ENCODE assay signal across 30 cellular contexts in the genomic region with DNA sequence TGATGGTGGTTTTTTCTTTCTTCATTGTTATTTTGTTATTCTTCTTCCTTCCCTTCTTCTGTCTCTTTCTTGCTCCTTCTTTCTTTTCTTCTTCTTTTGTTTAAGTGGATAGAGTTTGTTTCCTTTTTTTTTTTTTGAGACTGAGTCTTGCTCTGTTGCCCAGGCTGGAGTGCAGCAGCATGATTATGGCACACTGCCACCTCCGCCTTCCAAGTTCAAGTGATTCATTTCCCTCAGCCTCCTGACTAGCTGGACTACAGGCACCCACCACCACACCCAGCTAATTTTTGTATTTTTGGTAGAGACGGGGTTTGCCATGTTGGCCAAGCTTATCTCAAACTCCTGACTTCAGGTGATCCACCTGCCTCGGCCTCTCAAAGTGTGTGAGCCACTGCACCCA. TPM values are rescaled to one million over a fixed set of nuclear protein-coding genes. Genes with fewer than 3 reads are reported as not detected.
DNase-seq lines count a peak whose midpoint lies in the region; ATAC-seq, FAIRE-seq and TF ChIP-seq lines count a peak whose summit lies in the region.
"Had no signal": no experiment of that assay in that cellular context is flagged by ENCODE, and none has a peak within 500 bp of the region (broad histone marks: within the 10 kb centered on the region; RNA-seq: fewer than 3 reads in every experiment).

No MANE protein-coding gene starts in this region.

- ATAC-seq in Right ventricle myocardium inferior (no peak), heart right ventricle (no peak), naive B cell (ENCODE audit: low read depth in 2 of 2) (no peak)
- ATAC-seq: left lobe of liver had no signal

- intact Hi-C loops in Right ventricle myocardium inferior (cut with DNase I), result no loop called here
- intact Hi-C loops in heart right ventricle (cut with DNase I), result no loop called here
- intact Hi-C loops in endothelial cell of umbilical vein (cut with micrococcal nuclease), result no loop called here

- H4K20me1 ChIP-seq in endothelial cell of umbilical vein (replicated peaks; ENCODE audit: control insufficient read depth, extremely low read depth, insufficient read depth, low read length), result no peaks in the 10 kb centered on the region
- H4K20me1 ChIP-seq: BLaER1 had no signal

- H3K4me1 Mint-ChIP-seq in naive B cell (peaks cover 18 to 27% (median 26%) of the 10 kb centered on the region in 3 donors), glutamatergic neuron (ENCODE audit: low read depth, unreplicated experiment) (no peaks in the 10 kb centered on the region)
- H3K4me1 Mint-ChIP-seq: mesothelial cell of epicardium, nephron had no signal

- H3K27me3 ChIP-seq in heart right ventricle (no peaks in the 10 kb centered on the region), endothelial cell of umbilical vein (ENCODE audit: control insufficient read depth in 2 of 2, insufficient read depth in 2 of 2, low read length in 2 of 2) (no peaks in the 10 kb centered on the region)
- H3K27me3 ChIP-seq: BLaER1, esophagus muscularis mucosa, SJSA1 had no signal

- peaks cover 0 to 92% (median 11%) of the 10 kb centered on the region in 9 donors for H3K36me3 ChIP-seq in heart right ventricle
- no peaks in the 10 kb centered on the region for H3K36me3 ChIP-seq in endothelial cell of umbilical vein (ENCODE audit: control insufficient read depth in 2 of 2, extremely low read depth in 1 of 2, insufficient read depth in 2 of 2, low read length in 2 of 2)

- CTCF ChIA-PET in endothelial cell of umbilical vein (lab: Charles Lee), result no interaction called here

- H3K9me3 ChIP-seq in heart right ventricle (peaks cover 0 to 19% (median 0%) of the 10 kb centered on the region in 11 donors), endothelial cell of umbilical vein (replicated peaks; ENCODE audit: control insufficient read depth, insufficient read depth, low read length) (no peaks in the 10 kb centered on the region)
- H3K9me3 ChIP-seq: Caco-2, esophagus muscularis mucosa, SJSA1, thoracic aorta had no signal

- FAIRE-seq in endothelial cell of umbilical vein (lab: Jason Lieb, UNC), result peak; percentile 37
- FAIRE-seq: H54 had no signal

- dilution Hi-C loops in endothelial cell of umbilical vein (cut with MboI; ENCODE audit: extremely low pct_ligation_motif_present, low sequenced_read_pairs), result no loop called here

- H3K9me3 Mint-ChIP-seq in naive B cell (peaks cover 0 to 16% (median 5%) of the 10 kb centered on the region in 7 donors), glutamatergic neuron (ENCODE audit: unreplicated experiment) (no peaks in the 10 kb centered on the region)
- H3K9me3 Mint-ChIP-seq: central memory CD8-positive, alpha-beta T cell had no signal

- DNase-seq in Right ventricle myocardium inferior (ENCODE audit: missing footprints) (peak; percentile 44), heart right ventricle (no peak), M059J (ENCODE audit: low read depth) (peak; percentile 17), endothelial cell of umbilical vein (ENCODE audit: low read depth, low spot score) (peak; percentile 17), naive B cell (no peak), glutamatergic neuron (no peak), T1000 (lab: John Stamatoyannopoulos, UW) (no peak), D341Med (ENCODE audit: low spot score) (no peak)
- DNase-seq: ACHN; activated CD4-positive, alpha-beta T cell treated with anti-CD3 and anti-CD28 coated beads, Interleukin-2, amount 50 U/mL, for 4 hours; activated CD8-positive, alpha-beta memory T cell treated with anti-CD3 and anti-CD28 coated beads, Interleukin-2, amount 50 U/mL, for 48 hours; activated gamma-delta T cell; amygdala; Caco-2; effector CD8-positive, alpha-beta T cell; head of caudate nucleus; NCI-H1436; NCI-H510A; PC-9; T-helper 1 cell had no signal

- POLR2A ChIA-PET in endothelial cell of umbilical vein (lab: Charles Lee), result no interaction called here

- H3K27ac Mint-ChIP-seq in naive B cell (peak overlapping the region in 4 of 6 donors; percentile 27 to 81 (median 58)), glutamatergic neuron (ENCODE audit: unreplicated experiment) (no peak overlapping the region)
- H3K27ac Mint-ChIP-seq: mesothelial cell of epicardium, nephron had no signal

- H3K4me2 ChIP-seq in endothelial cell of umbilical vein (ENCODE audit: insufficient read depth, low read length), result no peak overlapping the region
- H3K4me2 ChIP-seq: BLaER1, PC-9 had no signal

- H3K27ac ChIP-seq in heart right ventricle, result no peak overlapping the region
- no peak overlapping the region for H3K27ac ChIP-seq in endothelial cell of umbilical vein (ENCODE audit: insufficient read depth, low read depth, low read length)
- H3K27ac ChIP-seq: BLaER1, esophagus muscularis mucosa, HL-60, PC-9, SJSA1, thoracic aorta had no signal

- H3K9me1 ChIP-seq in endothelial cell of umbilical vein (replicated peaks; ENCODE audit: control insufficient read depth, extremely low read depth, insufficient read depth, low read length), result no peaks in the 10 kb centered on the region

- peaks cover 47 to 57% of the 10 kb centered on the region in 2 donors for H3K36me3 Mint-ChIP-seq in naive B cell
- no peaks in the 10 kb centered on the region for H3K36me3 Mint-ChIP-seq in glutamatergic neuron (ENCODE audit: unreplicated experiment)

- no peak overlapping the region for H3K9ac ChIP-seq in endothelial cell of umbilical vein (replicated peaks; ENCODE audit: extremely low read depth, insufficient read depth, low read length)
- H3K9ac ChIP-seq: BLaER1 had no signal

- peaks cover 0 to 5% (median 0%) of the 10 kb centered on the region in 9 donors for H3K4me1 ChIP-seq in heart right ventricle
- H3K4me1 ChIP-seq in endothelial cell of umbilical vein (ENCODE audit: control insufficient read depth, extremely low read depth, insufficient read depth, low read length), result peaks cover 7% of the 10 kb centered on the region
- H3K4me1 ChIP-seq: BLaER1, Caco-2, SJSA1 had no signal

- peaks cover 1% of the 10 kb centered on the region for H3K79me2 ChIP-seq in endothelial cell of umbilical vein (ENCODE audit: control insufficient read depth, insufficient read depth, low read length)

- TF ChIP-seq POLR2A in endothelial cell of umbilical vein (IDR thresholded peaks at IDR 0.05; ENCODE audit: low read depth, low read length), result no peak

- H3K4me3 Mint-ChIP-seq in naive B cell, result no peak overlapping the region
- H3K4me3 Mint-ChIP-seq in glutamatergic neuron (ENCODE audit: unreplicated experiment), result no peak overlapping the region
- H3K4me3 Mint-ChIP-seq: central memory CD8-positive, alpha-beta T cell; mesothelial cell of epicardium; nephron had no signal

- no peaks in the 10 kb centered on the region for H3K27me3 Mint-ChIP-seq in naive B cell
- H3K27me3 Mint-ChIP-seq in glutamatergic neuron (ENCODE audit: unreplicated experiment), result no peaks in the 10 kb centered on the region
- H3K27me3 Mint-ChIP-seq: central memory CD8-positive, alpha-beta T cell had no signal

- TF ChIP-seq CTCF in heart right ventricle (IDR thresholded peaks at IDR 0.05) (no peak), endothelial cell of umbilical vein (IDR thresholded peaks at IDR 0.05; ENCODE audit: extremely low read depth in 1 of 2, insufficient read depth in 1 of 2, low read depth in 1 of 2, low read length in 2 of 2) (no peak), glutamatergic neuron (IDR thresholded peaks at IDR 0.05; ENCODE audit: partially characterized antibody, unreplicated experiment) (no peak)

- no peak overlapping the region for H2AFZ ChIP-seq in endothelial cell of umbilical vein (ENCODE audit: low read depth, low read length)
- H2AFZ ChIP-seq: PC-9 had no signal

- no TSS peak for BruUV-seq in endothelial cell of umbilical vein (replicated peaks; lab: Mats Ljungman, UMichigan)

- WGBS in heart right ventricle, 2 donors, result 97 to 98% methylated on average over 3 of the region's 3 CpGs

- H3K4me3 ChIP-seq in heart right ventricle (no peak overlapping the region), endothelial cell of umbilical vein (replicated peaks in 1 of 3; ENCODE audit: insufficient read depth in 1 of 3, low read depth in 1 of 3, low read length in 3 of 3) (no peak overlapping the region)
- H3K4me3 ChIP-seq: BLaER1, esophagus muscularis mucosa, PC-9, SJSA1, thoracic aorta had no signal

TF ChIP-seq in endothelial cell of umbilical vein, 7 proteins besides CTCF, POLR2A, EP300 and RAD21:
- TF ChIP-seq MYC (IDR thresholded peaks at IDR 0.05; ENCODE audit: low read depth, low read length) (no peak), POLR2AphosphoS5 (IDR thresholded peaks at IDR 0.05; ENCODE audit: insufficient read depth, low read depth, low read length) (no peak), JUN (IDR thresholded peaks at IDR 0.05; ENCODE audit: borderline replicate concordance, insufficient read depth, insufficient read length, low read depth) (no peak), EZH2 (IDR thresholded peaks at IDR 0.05; ENCODE audit: borderline replicate concordance, low read depth, low read length, severe bottlenecking) (no peak), GATA2 (IDR thresholded peaks at IDR 0.05; ENCODE audit: insufficient read depth, insufficient read length, low read depth, low read length) (no peak), FOS (IDR thresholded peaks at IDR 0.05; ENCODE audit: borderline replicate concordance, insufficient read depth, low read length) (no peak)
- TF ChIP-seq, protein P1, sequence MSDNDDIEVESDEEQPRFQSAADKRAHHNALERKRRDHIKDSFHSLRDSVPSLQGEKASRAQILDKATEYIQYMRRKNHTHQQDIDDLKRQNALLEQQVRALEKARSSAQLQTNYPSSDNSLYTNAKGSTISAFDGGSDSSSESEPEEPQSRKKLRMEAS (IDR thresholded peaks at IDR 0.05; ENCODE audit: insufficient read depth, insufficient read length), result no peak
TF ChIP-seq in endothelial cell of umbilical vein: peak in this region for 0.

RNA-seq across cellular contexts. Expression of a gene that starts 40.3 kb away (rescaled TPM):
- total RNA-seq in Right ventricle myocardium inferior (17.6 TPM), heart right ventricle (10 to 100 TPM in 9 of 10 donors, 1 to 10 TPM in 1; 7.0 to 95.6 (median 44.8) TPM), endothelial cell of umbilical vein (9.7 and 10.3 TPM in 2 replicates), glutamatergic neuron (ENCODE audit: unreplicated experiment) (5.8 TPM)
- polyA plus RNA-seq in heart right ventricle (1 to 10 TPM; 2.3 to 6.7 TPM), endothelial cell of umbilical vein (1.6 and 2.1 TPM in 2 replicates), naive B cell (ENCODE audit: low read depth in 6 of 6) (10 to 100 TPM in 4 of 6 donors, 1 to 10 TPM in 2; 4.9 to 16.3 (median 12.5) TPM)
- total RNA-seq in M059J (2014; rRNA removed; shearing (Covaris generic)), result 3.2 and 6.5 TPM in 2 replicates
- polyA plus RNA-seq in endothelial cell of umbilical vein (2011; cell fraction: cytosol; rRNA removed), result 2.1 and 2.7 TPM in 2 replicates
- 6.6 and 7.7 TPM in 2 replicates for polyA plus RNA-seq in endothelial cell of umbilical vein (2011; cell fraction: nucleus; rRNA removed)
- 5.3 and 6.2 TPM in 2 replicates for polyA plus RNA-seq in endothelial cell of umbilical vein (2012)
- polyA minus RNA-seq in endothelial cell of umbilical vein, result 9.5 and 11.0 TPM in 2 replicates
- 4.8 TPM for polyA minus RNA-seq in endothelial cell of umbilical vein (2011; cell fraction: cytosol; rRNA and poly(A)+ RNA removed)
- 24.3 and 35.7 TPM in 2 replicates for polyA minus RNA-seq in endothelial cell of umbilical vein (2011; cell fraction: nucleus; rRNA and poly(A)+ RNA removed)

Comparison
In these comparisons a context has a peak if more than half of its experiments do, and no peak if none do; other contexts are left out.
1. DNase-seq: peak in Right ventricle myocardium inferior (single experiment), M059J (single experiment) and endothelial cell of umbilical vein (single experiment); none in heart right ventricle (0 of 2), naive B cell (single experiment), glutamatergic neuron (single experiment), T1000 (single experiment) and D341Med (single experiment).